In genomic region chr18:55413474-55413873, GRCh38 we compare ENCODE assay signal across 22 cellular contexts.
DNase-seq lines count a peak whose midpoint lies in the region; ATAC-seq, FAIRE-seq and TF ChIP-seq lines count a peak whose summit lies in the region.
"Had no signal": no experiment of that assay in that cellular context is flagged by ENCODE, and none has a peak within 500 bp of the region (broad histone marks: within the 10 kb centered on the region; RNA-seq: fewer than 3 reads in every experiment).

No MANE protein-coding gene starts in this region.

- no peaks in the 10 kb centered on the region for H3K36me3 ChIP-seq in A673 (ENCODE audit: insufficient read depth, low read length, poor library complexity, severe bottlenecking)
- H3K36me3 ChIP-seq in astrocyte (ENCODE audit: insufficient read depth, low read length) = no peaks in the 10 kb centered on the region
- H3K36me3 ChIP-seq in HepG2 (replicated peaks in 1 of 2; ENCODE audit: control insufficient read depth in 1 of 2, insufficient read depth in 2 of 2, low read length in 2 of 2) = no peaks in the 10 kb centered on the region
- H3K36me3 ChIP-seq: right lobe of liver had no signal

- H3K27ac ChIP-seq in A673 (ENCODE audit: low read depth, low read length, poor library complexity, severe bottlenecking) (peak overlapping the region; percentile 1), astrocyte (ENCODE audit: low read depth, low read length) (no peak overlapping the region), HepG2 (ENCODE audit: extremely low read length, insufficient read depth, low read length) (no peak overlapping the region)
- H3K27ac ChIP-seq: C4-2B, KMS-11, parathyroid adenoma, right lobe of liver had no signal

- no peaks in the 10 kb centered on the region for H3K36me3 Mint-ChIP-seq in HFFc6 (ENCODE audit: low read depth)
- H3K36me3 Mint-ChIP-seq in astrocyte (ENCODE audit: low read depth, unreplicated experiment) = no peaks in the 10 kb centered on the region
- no peaks in the 10 kb centered on the region for H3K36me3 Mint-ChIP-seq in activated naive CD8-positive, alpha-beta T cell treated with anti-CD3 and anti-CD28 coated beads, Interleukin-2, amount 50 U/mL, for 24 hours (ENCODE audit: low read depth)
- H3K36me3 Mint-ChIP-seq: activated naive CD8-positive, alpha-beta T cell treated with anti-CD3 and anti-CD28 coated beads for 36 hours; type B pancreatic cell had no signal

- POLR2A ChIA-PET in A673 (lab: Charles Lee; ENCODE audit: low non-redundant PET) (interaction anchor here (0.5 kb wide), 1 partner anchor 376 kb away, joined by 3 read pairs; no protein-coding TSS in a partner anchor), HepG2 (lab: Yijun Ruan, JAX) (no interaction called here)

- CTCF ChIA-PET in A673 (lab: Charles Lee) = no interaction called here
- CTCF ChIA-PET in HepG2 (lab: Yijun Ruan, JAX; ENCODE audit: low intra/inter-chr PET ratio, low total read pairs) = interaction anchor here (3.4 kb wide), 1 partner anchor 1163 kb away, joined by 32 read pairs; no protein-coding TSS in a partner anchor

- BruUV-seq in A673 (replicated peaks; lab: Mats Ljungman, UMichigan) (no TSS peak), HepG2 (replicated peaks; lab: Mats Ljungman, UMichigan) (no TSS peak)

- no peak overlapping the region for H3K4me3 ChIP-seq in A673 (ENCODE audit: low read depth, low read length, poor library complexity, severe bottlenecking)
- no peak overlapping the region for H3K4me3 ChIP-seq in astrocyte (ENCODE audit: insufficient read depth, low read depth, low read length)
- H3K4me3 ChIP-seq in HepG2 (replicated peaks in 1 of 3; ENCODE audit: insufficient read depth in 1 of 3, low read depth in 2 of 3, low read length in 3 of 3) = no peak overlapping the region
- H3K4me3 ChIP-seq: right lobe of liver had no signal

- no peak for TF ChIP-seq EP300 in HepG2 (IDR thresholded peaks at IDR 0.05; ENCODE audit: low read depth in 2 of 2, low read length in 2 of 2)
- no peak for TF ChIP-seq EP300 in HepG2 (CRISPR knock-in tag; IDR thresholded peaks at IDR 0.05; ENCODE audit: borderline replicate concordance)

- in situ Hi-C loops in HepG2 (cut with HindIII; ENCODE audit: extremely low pct_ligation_motif_present, low pct_unique_long_range_greater_than_20kb) = no loop called here

- H3K9me3 ChIP-seq in A673 (ENCODE audit: low read depth, low read length, poor library complexity, severe bottlenecking) (no peaks in the 10 kb centered on the region), astrocyte (ENCODE audit: insufficient read depth, low read depth, low read length) (no peaks in the 10 kb centered on the region), HepG2 (ENCODE audit: low read length) (no peaks in the 10 kb centered on the region)
- H3K9me3 ChIP-seq: right lobe of liver had no signal

- DNase-seq in A673 (ENCODE audit: low spot score) (no peak), HFFc6 (no peak), astrocyte (ENCODE audit: low read depth) (peak; percentile 45), HepG2 (ENCODE audit: low spot score) (no peak), SIG-M5 (lab: John Stamatoyannopoulos, UW) (no peak), RPMI8226 (no peak)
- no peak for DNase-seq in activated naive CD8-positive, alpha-beta T cell treated with anti-CD3 and anti-CD28 coated beads, Interleukin-2, amount 50 U/mL, for 24 hours
- DNase-seq: ACHN; activated CD4-positive, alpha-beta T cell treated with anti-CD3 and anti-CD28 coated beads, Interleukin-2, amount 10 ng/mL, durations not matched to agents 24 days and 14 days; activated naive CD8-positive, alpha-beta T cell treated with anti-CD3 and anti-CD28 coated beads for 36 hours; effector memory CD8-positive, alpha-beta T cell; left colon; NCI-H1694 treated with DMSO at 0.1 percent for 48 hours; right lobe of liver; Right ventricle myocardium superior had no signal

- H3K9me3 Mint-ChIP-seq in HFFc6 (no peaks in the 10 kb centered on the region), astrocyte (ENCODE audit: unreplicated experiment) (no peaks in the 10 kb centered on the region)
- no peaks in the 10 kb centered on the region for H3K9me3 Mint-ChIP-seq in activated naive CD8-positive, alpha-beta T cell treated with anti-CD3 and anti-CD28 coated beads, Interleukin-2, amount 50 U/mL, for 24 hours
- H3K9me3 Mint-ChIP-seq: activated CD4-positive, alpha-beta T cell treated with anti-CD3 and anti-CD28 coated beads, Interleukin-2, amount 10 ng/mL, durations not matched to agents 24 days and 14 days; activated naive CD8-positive, alpha-beta T cell treated with anti-CD3 and anti-CD28 coated beads for 36 hours; activated T-helper 1 cell treated with anti-CD3 and anti-CD28 coated beads, Interleukin-12 subunit alpha, Interleukin-12 subunit beta, Interleukin-2, Interleukin-4 antibody, amounts not matched to agents 30 ng/mL and 10 ng/mL and 1 ng/mL, durations not matched to agents 14 hours and 24 hours and 36 hours; effector memory CD8-positive, alpha-beta T cell; nephron; type B pancreatic cell had no signal

- H3K27me3 ChIP-seq in A673 (replicated peaks; ENCODE audit: insufficient read depth, low read depth, low read length, poor library complexity) (no peaks in the 10 kb centered on the region), astrocyte (ENCODE audit: insufficient read depth, low read length) (no peaks in the 10 kb centered on the region), HepG2 (ENCODE audit: control insufficient read depth in 1 of 2, insufficient read depth in 2 of 2, low read length in 2 of 2) (no peaks in the 10 kb centered on the region)
- H3K27me3 ChIP-seq: right lobe of liver had no signal

- WGBS in HepG2 (ENCODE audit: low lambda C conversion rate) = 5% methylated on average over 1 of the region's 1 CpG

- peaks cover 89% of the 10 kb centered on the region for H3K79me2 ChIP-seq in astrocyte (ENCODE audit: insufficient read depth, low read length)
- no peaks in the 10 kb centered on the region for H3K79me2 ChIP-seq in HepG2 (ENCODE audit: insufficient read depth, low read length)

- TF ChIP-seq RAD21 in HepG2 (CRISPR knock-in tag; IDR thresholded peaks at IDR 0.05) = no peak

- no peak for TF ChIP-seq POLR2A in HepG2 (IDR thresholded peaks at IDR 0.05; ENCODE audit: insufficient read depth in 1 of 2, low read depth in 2 of 2, low read length in 2 of 2)

- H3K9ac ChIP-seq in astrocyte (ENCODE audit: low read length) = no peak overlapping the region
- no peak overlapping the region for H3K9ac ChIP-seq in HepG2 (ENCODE audit: insufficient read depth, low read depth, low read length)
- H3K9ac ChIP-seq: KMS-11, parathyroid adenoma had no signal

- H3K4me1 Mint-ChIP-seq in HFFc6 (ENCODE audit: low read depth) (peaks cover 58% of the 10 kb centered on the region), astrocyte (ENCODE audit: low read depth, unreplicated experiment) (peaks cover 18% of the 10 kb centered on the region)
- H3K4me1 Mint-ChIP-seq in activated naive CD8-positive, alpha-beta T cell treated with anti-CD3 and anti-CD28 coated beads, Interleukin-2, amount 50 U/mL, for 24 hours = no peaks in the 10 kb centered on the region
- H3K4me1 Mint-ChIP-seq: activated CD4-positive, alpha-beta T cell treated with anti-CD3 and anti-CD28 coated beads, Interleukin-2, amount 10 ng/mL, durations not matched to agents 24 days and 14 days had no signal

- intact Hi-C loops in A673 (cut with micrococcal nuclease; ENCODE audit: unreplicated experiment) = no loop called here
- intact Hi-C loops in HepG2 (cut with micrococcal nuclease; ENCODE audit: unreplicated experiment) = no loop called here

- no peak overlapping the region for H2AFZ ChIP-seq in astrocyte (ENCODE audit: low read depth, low read length)
- no peak overlapping the region for H2AFZ ChIP-seq in HepG2 (ENCODE audit: low read length)
- H2AFZ ChIP-seq: parathyroid adenoma had no signal

- no peak for ATAC-seq in HepG2
- no peak for ATAC-seq in GM21423 (IDR thresholded peaks at IDR 0.05; ENCODE audit: unreplicated experiment)
- no peak for ATAC-seq in activated naive CD8-positive, alpha-beta T cell treated with anti-CD3 and anti-CD28 coated beads, Interleukin-2, amount 50 U/mL, for 24 hours
- ATAC-seq: effector memory CD8-positive, alpha-beta T cell; left colon had no signal

- no peak for TF ChIP-seq CTCF in A673 (conservative IDR thresholded peaks at IDR 0.05; ENCODE audit: low read depth, low read length)
- no peak for TF ChIP-seq CTCF in HFFc6 (IDR thresholded peaks at IDR 0.05)
- no peak for TF ChIP-seq CTCF in astrocyte (IDR thresholded peaks at IDR 0.05; ENCODE audit: insufficient read depth, low read depth, low read length)
- no peak for TF ChIP-seq CTCF in HepG2 (CRISPR knock-in tag; IDR thresholded peaks at IDR 0.05)

- no peak overlapping the region for H3K4me2 ChIP-seq in astrocyte (ENCODE audit: low read length)
- no peak overlapping the region for H3K4me2 ChIP-seq in HepG2 (ENCODE audit: low read depth, low read length)
- H3K4me2 ChIP-seq: KMS-11 had no signal

- no peak overlapping the region for H3K4me3 Mint-ChIP-seq in HFFc6
- no peak overlapping the region for H3K4me3 Mint-ChIP-seq in astrocyte (ENCODE audit: unreplicated experiment)
- H3K4me3 Mint-ChIP-seq in activated naive CD8-positive, alpha-beta T cell treated with anti-CD3 and anti-CD28 coated beads, Interleukin-2, amount 50 U/mL, for 24 hours = no peak overlapping the region
- H3K4me3 Mint-ChIP-seq: activated CD4-positive, alpha-beta T cell treated with anti-CD3 and anti-CD28 coated beads, Interleukin-2, amount 10 ng/mL, durations not matched to agents 24 days and 14 days; activated naive CD8-positive, alpha-beta T cell treated with anti-CD3 and anti-CD28 coated beads for 36 hours; activated T-helper 1 cell treated with anti-CD3 and anti-CD28 coated beads, Interleukin-12 subunit alpha, Interleukin-12 subunit beta, Interleukin-2, Interleukin-4 antibody, amounts not matched to agents 30 ng/mL and 10 ng/mL and 1 ng/mL, durations not matched to agents 14 hours and 24 hours and 36 hours; effector memory CD8-positive, alpha-beta T cell; nephron; type B pancreatic cell had no signal

- H4K20me1 ChIP-seq in astrocyte (ENCODE audit: insufficient read depth, low read length) (no peaks in the 10 kb centered on the region), HepG2 (ENCODE audit: insufficient read depth, low read length) (no peaks in the 10 kb centered on the region)

- FAIRE-seq in astrocyte (lab: Jason Lieb, UNC) = peak; percentile 71
- FAIRE-seq in HepG2 (lab: Jason Lieb, UNC) = no peak

- H3K27ac Mint-ChIP-seq in HFFc6 (peak overlapping the region; percentile 36), astrocyte (ENCODE audit: unreplicated experiment) (peak overlapping the region; percentile 55)
- H3K27ac Mint-ChIP-seq in activated naive CD8-positive, alpha-beta T cell treated with anti-CD3 and anti-CD28 coated beads, Interleukin-2, amount 50 U/mL, for 24 hours = no peak overlapping the region
- H3K27ac Mint-ChIP-seq: activated CD4-positive, alpha-beta T cell treated with anti-CD3 and anti-CD28 coated beads, Interleukin-2, amount 10 ng/mL, durations not matched to agents 24 days and 14 days; activated naive CD8-positive, alpha-beta T cell treated with anti-CD3 and anti-CD28 coated beads for 36 hours; activated T-helper 1 cell treated with anti-CD3 and anti-CD28 coated beads, Interleukin-12 subunit alpha, Interleukin-12 subunit beta, Interleukin-2, Interleukin-4 antibody, amounts not matched to agents 30 ng/mL and 10 ng/mL and 1 ng/mL, durations not matched to agents 14 hours and 24 hours and 36 hours; effector memory CD8-positive, alpha-beta T cell; nephron; type B pancreatic cell had no signal

- H3K27me3 Mint-ChIP-seq in HFFc6 (ENCODE audit: insufficient read depth) = no peaks in the 10 kb centered on the region
- H3K27me3 Mint-ChIP-seq in astrocyte (ENCODE audit: low read depth, unreplicated experiment) = no peaks in the 10 kb centered on the region
- no peaks in the 10 kb centered on the region for H3K27me3 Mint-ChIP-seq in activated naive CD8-positive, alpha-beta T cell treated with anti-CD3 and anti-CD28 coated beads, Interleukin-2, amount 50 U/mL, for 24 hours
- H3K27me3 Mint-ChIP-seq: activated CD4-positive, alpha-beta T cell treated with anti-CD3 and anti-CD28 coated beads, Interleukin-2, amount 10 ng/mL, durations not matched to agents 24 days and 14 days; effector memory CD8-positive, alpha-beta T cell had no signal

- peaks cover 54% of the 10 kb centered on the region for H3K4me1 ChIP-seq in A673 (ENCODE audit: insufficient read depth, low read length, poor library complexity, severe bottlenecking)
- H3K4me1 ChIP-seq in astrocyte (ENCODE audit: insufficient read depth, low read length) = no peaks in the 10 kb centered on the region
- H3K4me1 ChIP-seq in HepG2 (ENCODE audit: insufficient read depth, low read length) = no peaks in the 10 kb centered on the region
- H3K4me1 ChIP-seq: parathyroid adenoma, right lobe of liver had no signal
